In the genomic region with DNA sequence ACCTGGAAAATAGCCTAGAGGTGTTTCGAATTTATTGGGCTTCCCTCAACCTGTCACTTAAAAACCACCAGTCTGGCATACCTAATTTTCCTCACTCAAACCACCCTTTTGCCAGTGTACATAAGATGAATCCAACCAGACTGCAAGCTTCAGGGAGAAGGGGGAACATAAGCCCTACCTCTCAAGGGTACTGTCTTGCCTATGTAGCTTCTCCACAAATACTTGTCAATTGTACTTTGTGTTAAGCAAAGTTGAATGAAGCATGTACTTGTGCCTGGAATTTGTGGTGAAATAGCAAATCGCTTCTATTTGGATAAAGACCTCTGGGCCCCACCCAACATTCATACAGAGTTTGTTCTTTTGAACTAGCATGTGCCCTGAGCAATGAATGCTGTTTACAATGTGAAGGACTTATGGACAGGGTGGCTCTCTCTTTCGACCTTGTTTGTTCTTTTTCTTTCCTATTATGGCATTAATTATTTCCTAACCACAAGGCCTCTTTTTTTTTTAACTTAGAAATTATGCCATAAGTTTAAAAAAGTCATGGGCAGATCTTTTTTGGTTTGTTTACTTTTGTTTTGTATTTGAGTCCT, we compare ENCODE assay signal across 20 cellular contexts.
"Had no signal": no experiment of that assay in that cellular context is flagged by ENCODE, and none has a peak within 500 bp of the region (broad histone marks: within the 10 kb centered on the region; RNA-seq: fewer than 3 reads in every experiment).

No MANE protein-coding gene starts in this region.

- H3K36me3 Mint-ChIP-seq: activated CD8-positive, alpha-beta memory T cell treated with anti-CD3 and anti-CD28 coated beads, Interleukin-2, amount 10 ng/mL, durations not matched to agents 7 days and 5 days; activated naive CD8-positive, alpha-beta T cell treated with anti-CD3 and anti-CD28 coated beads, Interleukin-2, amount 10 ng/mL, durations not matched to agents 7 days and 5 days; mesothelial cell of epicardium; natural killer cell treated with Interleukin-12 subunit alpha and Interleukin-12 subunit beta and Interleukin-15 and Interleukin-18, amount 100 ng/mL, for 72 hours had no signal

- H3K4me1 Mint-ChIP-seq: activated CD4-positive, alpha-beta memory T cell treated with anti-CD3 and anti-CD28 coated beads, Interleukin-2, amount 10 ng/mL, durations not matched to agents 7 days and 5 days; activated CD8-positive, alpha-beta memory T cell treated with anti-CD3 and anti-CD28 coated beads, Interleukin-2, amount 10 ng/mL, durations not matched to agents 7 days and 5 days; activated naive CD8-positive, alpha-beta T cell treated with anti-CD3 and anti-CD28 coated beads, Interleukin-2, amount 10 ng/mL, durations not matched to agents 7 days and 5 days; activated T-helper 17 cell treated with anti-CD3 and anti-CD28 coated beads, Interleukin-2, amount 50 U/mL, for 72 hours; mesothelial cell of epicardium had no signal

- ATAC-seq: activated CD8-positive, alpha-beta memory T cell treated with anti-CD3 and anti-CD28 coated beads, Interleukin-2, amount 10 ng/mL, durations not matched to agents 7 days and 5 days; activated T-helper 17 cell treated with anti-CD3 and anti-CD28 coated beads, Interleukin-2, amount 50 U/mL, for 72 hours; left cardiac atrium had no signal

- DNase-seq: activated CD4-positive, alpha-beta memory T cell treated with anti-CD3 and anti-CD28 coated beads, Interleukin-2, amount 10 ng/mL, durations not matched to agents 7 days and 5 days; activated CD4-positive, alpha-beta T cell treated with anti-CD3 and anti-CD28 coated beads for 48 hours; activated CD4-positive, CD25-positive, alpha-beta regulatory T cell; activated CD8-positive, alpha-beta memory T cell treated with anti-CD3 and anti-CD28 coated beads, Interleukin-2, amount 10 ng/mL, durations not matched to agents 7 days and 5 days; activated naive CD4-positive, alpha-beta T cell treated with Interleukin-2 at 50 U/mL for 16 hours; activated naive CD8-positive, alpha-beta T cell treated with anti-CD3 and anti-CD28 coated beads, Interleukin-2, amount 10 ng/mL, durations not matched to agents 7 days and 5 days; brain microvascular endothelial cell; erythroblast; hippocampal formation; left cardiac atrium; stimulated activated naive CD4-positive, alpha-beta T cell; T1000 had no signal

- H3K9me3 ChIP-seq: neutrophil, tibial nerve, vagina had no signal

- H3K9me3 Mint-ChIP-seq: activated CD4-positive, alpha-beta memory T cell treated with anti-CD3 and anti-CD28 coated beads, Interleukin-2, amount 10 ng/mL, durations not matched to agents 7 days and 5 days; activated naive CD8-positive, alpha-beta T cell treated with anti-CD3 and anti-CD28 coated beads, Interleukin-2, amount 10 ng/mL, durations not matched to agents 7 days and 5 days; activated T-helper 17 cell treated with anti-CD3 and anti-CD28 coated beads, Interleukin-2, amount 50 U/mL, for 72 hours; mesothelial cell of epicardium; natural killer cell treated with Interleukin-12 subunit alpha and Interleukin-12 subunit beta and Interleukin-15 and Interleukin-18, amount 100 ng/mL, for 72 hours had no signal

- H3K27ac Mint-ChIP-seq: activated CD4-positive, alpha-beta memory T cell treated with anti-CD3 and anti-CD28 coated beads, Interleukin-2, amount 10 ng/mL, durations not matched to agents 7 days and 5 days; activated CD8-positive, alpha-beta memory T cell treated with anti-CD3 and anti-CD28 coated beads, Interleukin-2, amount 10 ng/mL, durations not matched to agents 7 days and 5 days; activated T-helper 17 cell treated with anti-CD3 and anti-CD28 coated beads, Interleukin-2, amount 50 U/mL, for 72 hours; mesothelial cell of epicardium; natural killer cell treated with Interleukin-12 subunit alpha and Interleukin-12 subunit beta and Interleukin-15 and Interleukin-18, amount 100 ng/mL, for 72 hours had no signal

- H3K27ac ChIP-seq: brain microvascular endothelial cell, coronary artery, neutrophil, parathyroid adenoma, vagina had no signal

- H3K4me3 Mint-ChIP-seq: activated CD4-positive, alpha-beta memory T cell treated with anti-CD3 and anti-CD28 coated beads, Interleukin-2, amount 10 ng/mL, durations not matched to agents 7 days and 5 days; activated CD8-positive, alpha-beta memory T cell treated with anti-CD3 and anti-CD28 coated beads, Interleukin-2, amount 10 ng/mL, durations not matched to agents 7 days and 5 days; activated naive CD8-positive, alpha-beta T cell treated with anti-CD3 and anti-CD28 coated beads, Interleukin-2, amount 10 ng/mL, durations not matched to agents 7 days and 5 days; activated T-helper 17 cell treated with anti-CD3 and anti-CD28 coated beads, Interleukin-2, amount 50 U/mL, for 72 hours; mesothelial cell of epicardium; natural killer cell treated with Interleukin-12 subunit alpha and Interleukin-12 subunit beta and Interleukin-15 and Interleukin-18, amount 100 ng/mL, for 72 hours had no signal

- H3K36me3 ChIP-seq: brain microvascular endothelial cell, neutrophil, tibial nerve, vagina had no signal

- H3K4me1 ChIP-seq: parathyroid adenoma, vagina had no signal

- H3K27me3 Mint-ChIP-seq: activated CD4-positive, alpha-beta memory T cell treated with anti-CD3 and anti-CD28 coated beads, Interleukin-2, amount 10 ng/mL, durations not matched to agents 7 days and 5 days; activated CD8-positive, alpha-beta memory T cell treated with anti-CD3 and anti-CD28 coated beads, Interleukin-2, amount 10 ng/mL, durations not matched to agents 7 days and 5 days; activated naive CD8-positive, alpha-beta T cell treated with anti-CD3 and anti-CD28 coated beads, Interleukin-2, amount 10 ng/mL, durations not matched to agents 7 days and 5 days; natural killer cell treated with Interleukin-12 subunit alpha and Interleukin-12 subunit beta and Interleukin-15 and Interleukin-18, amount 100 ng/mL, for 72 hours had no signal

- H3K4me3 ChIP-seq: coronary artery, tibial nerve, vagina had no signal

- H3K27me3 ChIP-seq: brain microvascular endothelial cell, neutrophil, tibial nerve, vagina had no signal
